Comparison of ENCODE assay signal across 21 cellular contexts in genomic region chr20:32505723-32506473, GRCh38.
DNase-seq lines count a peak whose midpoint lies in the region; ATAC-seq, FAIRE-seq and TF ChIP-seq lines count a peak whose summit lies in the region.
"Had no signal": no experiment of that assay in that cellular context is flagged by ENCODE, and none has a peak within 500 bp of the region (broad histone marks: within the 10 kb centered on the region; RNA-seq: fewer than 3 reads in every experiment).

No MANE protein-coding gene starts in this region.

- no peak overlapping the region for H3K4me3 Mint-ChIP-seq in activated CD4-positive, alpha-beta T cell treated with anti-CD3 and anti-CD28 coated beads for 36 hours
- H3K4me3 Mint-ChIP-seq in nephron progenitor cell: no peak overlapping the region
- H3K4me3 Mint-ChIP-seq: IgD-negative memory B cell had no signal

- WGBS in K562 (ENCODE audit: insufficient coverage, low coverage, missing lambda C conversion rate): 71% methylated on average over 5 of the region's 8 CpGs

- in situ Hi-C loops in K562 (cut with MboI): no loop called here

- ATAC-seq in activated CD4-positive, alpha-beta T cell treated with anti-CD3 and anti-CD28 coated beads for 36 hours: peak; percentile 5
- ATAC-seq in K562 (no peak), HG03460 (IDR thresholded peaks at IDR 0.05; ENCODE audit: unreplicated experiment) (no peak), GM18861 (IDR thresholded peaks at IDR 0.05; ENCODE audit: unreplicated experiment) (no peak)
- ATAC-seq: GM12878 had no signal

- H3K27me3 Mint-ChIP-seq in activated CD4-positive, alpha-beta T cell treated with anti-CD3 and anti-CD28 coated beads for 36 hours: no peaks in the 10 kb centered on the region
- H3K27me3 Mint-ChIP-seq in nephron progenitor cell (ENCODE audit: low read depth, poor library complexity): peaks cover 7% of the 10 kb centered on the region
- H3K27me3 Mint-ChIP-seq: IgD-negative memory B cell had no signal

- H3K4me3 ChIP-seq in NB4 (ENCODE audit: low read depth, low read length) (no peak overlapping the region), K562 (no peak overlapping the region)
- H3K4me3 ChIP-seq: GM12878, HAP-1, transverse colon had no signal

- BruUV-seq in K562 (replicated peaks; lab: Mats Ljungman, UMichigan): no TSS peak

- 0 out of 3 replicates have a peak, but pooled peaks cover 4% of the 10 kb centered on the region for H3K79me2 ChIP-seq in K562 (ENCODE audit: control insufficient read depth, insufficient read depth, low read length)

- H3K27ac ChIP-seq in K562 (ENCODE audit: extremely low read depth, low read depth, low read length): no peak overlapping the region
- H3K27ac ChIP-seq: epithelial cell of prostate, transverse colon had no signal

- H3K4me2 ChIP-seq in K562 (ENCODE audit: insufficient read depth, low read length): no peak overlapping the region

- TF ChIP-seq CTCF in NB4 (IDR thresholded peaks at IDR 0.05; ENCODE audit: low read depth, low read length): no peak
- no peak for TF ChIP-seq CTCF in K562 (IDR thresholded peaks at IDR 0.05 in 2 of 3, conservative IDR thresholded peaks at IDR 0.05 in 1 of 3; ENCODE audit: insufficient read depth in 2 of 3, low read depth in 1 of 3, low read length in 3 of 3)
- no peak for TF ChIP-seq CTCF in nephron progenitor cell (IDR thresholded peaks at IDR 0.05)

- peaks cover 55% of the 10 kb centered on the region for H3K36me3 ChIP-seq in K562 (ENCODE audit: control insufficient read depth, insufficient read depth, low read length)
- H3K36me3 ChIP-seq: HAP-1, transverse colon had no signal

- no peak for TF ChIP-seq POLR2A in NB4 (IDR thresholded peaks at IDR 0.05; ENCODE audit: extremely low read depth, insufficient read length)
- no peak for TF ChIP-seq POLR2A in K562 (conservative IDR thresholded peaks at IDR 0.05)

- DNase-seq in activated CD4-positive, alpha-beta T cell treated with anti-CD3 and anti-CD28 coated beads for 36 hours: peak; percentile 37
- DNase-seq in activated CD4-positive, alpha-beta T cell treated with anti-CD3 and anti-CD28 coated beads, Interleukin-2, amount 50 U/mL, for 4 hours: no peak
- peak; percentile 78 for DNase-seq in NB4 (ENCODE audit: low read depth)
- DNase-seq in K562 (ENCODE audit: extremely low read depth in 1 of 4, low spot score in 3 of 4): no peak
- DNase-seq in nephron progenitor cell: no peak
- DNase-seq in D341Med (ENCODE audit: low spot score): no peak
- DNase-seq: 8988T; COR-L47; cortex of kidney; mesenchymal stem cell; nucleus accumbens; SHP77 treated with DMSO at 0.1 percent for 48 hours; stimulated activated CD4-positive, alpha-beta T cell treated with anti-CD3 and anti-CD28 coated beads, Interleukin-4, amount 100 ng/mL, for 24 hours; transverse colon had no signal

- no peaks in the 10 kb centered on the region for H3K27me3 ChIP-seq in K562 (ENCODE audit: control insufficient read depth in 2 of 2, insufficient read depth in 2 of 2, low read length in 2 of 2)
- H3K27me3 ChIP-seq: transverse colon had no signal

- peaks cover 15% of the 10 kb centered on the region for H4K20me1 ChIP-seq in K562 (replicated peaks; ENCODE audit: control insufficient read depth, insufficient read depth, low read length)

- no peaks in the 10 kb centered on the region for H3K9me1 ChIP-seq in K562 (ENCODE audit: control insufficient read depth, insufficient read depth, low read length)

- no peaks in the 10 kb centered on the region for H3K9me3 Mint-ChIP-seq in activated CD4-positive, alpha-beta T cell treated with anti-CD3 and anti-CD28 coated beads for 36 hours (ENCODE audit: low read depth)
- peaks cover 4% of the 10 kb centered on the region for H3K9me3 Mint-ChIP-seq in nephron progenitor cell
- H3K9me3 Mint-ChIP-seq: activated T-helper 2 cell treated with anti-CD3 and anti-CD28 coated beads, Interferon-gamma antibody, Interleukin-2, Interleukin-4, amounts not matched to agents 10 μg/mL and 5 μg/mL and 100 μg/mL, durations not matched to agents 14 hours and 24 hours and 36 hours had no signal

- POLR2A ChIA-PET in activated CD4-positive, alpha-beta T cell treated with anti-CD3 and anti-CD28 coated beads for 36 hours (lab: Charles Lee): no interaction called here
- POLR2A ChIA-PET in K562 (lab: Yijun Ruan, JAX): interaction anchor here (0.6 to 0.7 kb wide), 2 partner anchors 50 to 415 kb away, joined by 3 read pairs; no protein-coding TSS in a partner anchor

- TF ChIP-seq RAD21 in K562 (CRISPR knock-in tag; conservative IDR thresholded peaks at IDR 0.05 in 1 of 2, IDR thresholded peaks at IDR 0.05 in 1 of 2): no peak

- peaks cover 27% of the 10 kb centered on the region for H3K36me3 Mint-ChIP-seq in activated CD4-positive, alpha-beta T cell treated with anti-CD3 and anti-CD28 coated beads for 36 hours (ENCODE audit: low read depth)
- H3K36me3 Mint-ChIP-seq in nephron progenitor cell (ENCODE audit: low read depth): peaks cover 22% of the 10 kb centered on the region

- FAIRE-seq in K562 (lab: Jason Lieb, UNC): no peak
- FAIRE-seq: GM12878 had no signal

- peaks cover 9 to 14% of the 10 kb centered on the region in 2 experiments for H3K4me1 ChIP-seq in K562 (replicated peaks in 1 of 2; ENCODE audit: control insufficient read depth in 2 of 2, insufficient read depth in 2 of 2, low read length in 2 of 2)
- H3K4me1 ChIP-seq: HAP-1, transverse colon had no signal

- no peak overlapping the region for H2AFZ ChIP-seq in K562 (ENCODE audit: low read depth, low read length)

- CTCF ChIA-PET in activated CD4-positive, alpha-beta T cell treated with anti-CD3 and anti-CD28 coated beads for 36 hours (lab: Charles Lee): interaction anchor here (1.0 to 7.0 kb wide), 3 partner anchors 10 to 17 kb away, joined by 3 to 44 read pairs (median 10); no protein-coding TSS in a partner anchor
- CTCF ChIA-PET in K562 (lab: Yijun Ruan, JAX; ENCODE audit: low intra/inter-chr PET ratio): no interaction called here

- intact Hi-C loops in activated CD4-positive, alpha-beta T cell treated with anti-CD3 and anti-CD28 coated beads for 36 hours (cut with DNase I, micrococcal nuclease): no loop called here
- intact Hi-C loops in K562 (cut with micrococcal nuclease): no loop called here

- TF ChIP-seq EP300 in K562 (IDR thresholded peaks at IDR 0.05; ENCODE audit: low read length): no peak

- no peak overlapping the region for H3K27ac Mint-ChIP-seq in activated CD4-positive, alpha-beta T cell treated with anti-CD3 and anti-CD28 coated beads for 36 hours
- H3K27ac Mint-ChIP-seq in nephron progenitor cell: peak overlapping the region; percentile 77
- H3K27ac Mint-ChIP-seq: activated T-helper 2 cell treated with anti-CD3 and anti-CD28 coated beads, Interferon-gamma antibody, Interleukin-2, Interleukin-4, amounts not matched to agents 10 μg/mL and 5 μg/mL and 100 μg/mL, durations not matched to agents 14 hours and 24 hours and 36 hours had no signal

- no peaks in the 10 kb centered on the region for H3K9me3 ChIP-seq in K562 (replicated peaks; ENCODE audit: control insufficient read depth, insufficient read depth, low read depth, low read length)
- H3K9me3 ChIP-seq: HAP-1, transverse colon had no signal

- H3K9ac ChIP-seq in K562 (ENCODE audit: insufficient read depth in 1 of 2, low read depth in 2 of 2, low read length in 2 of 2): no peak overlapping the region

- peaks cover 71% of the 10 kb centered on the region for H3K4me1 Mint-ChIP-seq in activated CD4-positive, alpha-beta T cell treated with anti-CD3 and anti-CD28 coated beads for 36 hours
- peaks cover 46% of the 10 kb centered on the region for H3K4me1 Mint-ChIP-seq in nephron progenitor cell

TF ChIP-seq in K562, 482 proteins besides CTCF, POLR2A, EP300 and RAD21:
- TF ChIP-seq BRD4 (IDR thresholded peaks at IDR 0.05): no peak
- TF ChIP-seq CEBPG (CRISPR knock-in tag; IDR thresholded peaks at IDR 0.05): no peak
- peak; percentile 57 to 58; a peak in 3 of 4 replicates for TF ChIP-seq CEBPG (tag; conservative IDR thresholded peaks at IDR 0.05 in 1 of 2, IDR thresholded peaks at IDR 0.05 in 1 of 2)
- TF ChIP-seq POLR2AphosphoS5 (IDR thresholded peaks at IDR 0.05; ENCODE audit: control insufficient read depth, insufficient read depth, low read depth, low read length): no peak
- TF ChIP-seq CEBPB (tag; IDR thresholded peaks at IDR 0.05): peak; percentile 76

Comparison
In these comparisons a context has a peak if more than half of its experiments do, and no peak if none do; other contexts are left out.
1. DNase-seq: peak in activated CD4-positive, alpha-beta T cell treated with anti-CD3 and anti-CD28 coated beads for 36 hours (single experiment) and NB4 (single experiment); none in activated CD4-positive, alpha-beta T cell treated with anti-CD3 and anti-CD28 coated beads, Interleukin-2, amount 50 U/mL, for 4 hours (0 of 2), K562 (0 of 4), nephron progenitor cell (single experiment) and D341Med (single experiment).